ENCODE assay signal across 1 cellular context in the genomic region with DNA sequence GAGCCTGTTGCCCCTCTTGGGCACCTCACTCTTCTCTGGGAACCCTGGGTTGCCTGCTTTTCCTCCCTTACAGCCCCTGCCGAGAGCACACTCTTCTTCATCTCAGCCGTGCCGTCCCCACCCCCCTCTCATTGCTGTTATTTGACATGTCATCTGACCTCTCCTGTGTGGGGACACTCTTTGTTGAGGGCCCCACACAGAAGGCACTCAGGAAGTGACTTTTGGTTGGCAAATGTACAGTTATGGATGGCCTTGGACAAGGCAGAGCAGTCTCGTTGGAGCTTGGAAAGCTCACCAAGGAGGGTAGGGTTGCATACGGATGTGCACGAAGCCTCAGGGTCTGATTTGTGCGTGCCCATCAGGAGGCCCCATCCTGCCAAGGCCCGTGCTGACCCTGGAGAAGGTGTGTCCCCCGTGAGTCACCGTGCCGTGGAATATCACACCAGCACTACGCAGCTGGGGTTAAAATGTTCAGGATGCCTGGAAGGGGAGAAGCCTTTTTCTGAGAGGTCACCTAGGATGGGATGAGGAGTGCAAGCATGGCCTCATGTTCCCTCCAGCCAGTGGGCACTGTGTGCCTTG.
A peak's percentile ranks its signal among the peaks of the same experiment; 100 is the strongest.
TF ChIP-seq lines count a peak whose summit lies in the region.

No MANE protein-coding gene starts in this region.

TF ChIP-seq in HepG2, 621 proteins besides CTCF, POLR2A, EP300 and RAD21 (continued from another document and continues in another):
- TF ChIP-seq SOX5 (CRISPR knock-in tag; IDR thresholded peaks at IDR 0.05; ENCODE audit: borderline replicate concordance) = peak; percentile 65; the same call in 1 of the 2 replicates
- no peak for TF ChIP-seq RAD51 (IDR thresholded peaks at IDR 0.05; ENCODE audit: borderline replicate concordance)
- TF ChIP-seq, protein P1, sequence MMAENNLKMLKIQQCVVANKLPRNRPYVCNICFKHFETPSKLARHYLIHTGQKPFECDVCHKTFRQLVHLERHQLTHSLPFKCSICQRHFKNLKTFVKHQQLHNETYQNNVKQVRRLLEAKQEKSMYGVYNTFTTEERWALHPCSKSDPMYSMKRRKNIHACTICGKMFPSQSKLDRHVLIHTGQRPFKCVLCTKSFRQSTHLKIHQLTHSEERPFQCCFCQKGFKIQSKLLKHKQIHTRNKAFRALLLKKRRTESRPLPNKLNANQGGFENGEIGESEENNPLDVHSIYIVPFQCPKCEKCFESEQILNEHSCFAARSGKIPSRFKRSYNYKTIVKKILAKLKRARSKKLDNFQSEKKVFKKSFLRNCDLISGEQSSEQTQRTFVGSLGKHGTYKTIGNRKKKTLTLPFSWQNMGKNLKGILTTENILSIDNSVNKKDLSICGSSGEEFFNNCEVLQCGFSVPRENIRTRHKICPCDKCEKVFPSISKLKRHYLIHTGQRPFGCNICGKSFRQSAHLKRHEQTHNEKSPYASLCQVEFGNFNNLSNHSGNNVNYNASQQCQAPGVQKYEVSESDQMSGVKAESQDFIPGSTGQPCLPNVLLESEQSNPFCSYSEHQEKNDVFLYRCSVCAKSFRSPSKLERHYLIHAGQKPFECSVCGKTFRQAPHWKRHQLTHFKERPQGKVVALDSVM (CRISPR knock-in tag; IDR thresholded peaks at IDR 0.05) = no peak
- TF ChIP-seq MIXL1 (CRISPR knock-in tag; IDR thresholded peaks at IDR 0.05) = no peak
- TF ChIP-seq ZNF382 (CRISPR knock-in tag; IDR thresholded peaks at IDR 0.05; ENCODE audit: borderline replicate concordance) = no peak
- no peak for TF ChIP-seq ZNF33A (CRISPR knock-in tag; IDR thresholded peaks at IDR 0.05; ENCODE audit: borderline replicate concordance)
- TF ChIP-seq, protein P2, sequence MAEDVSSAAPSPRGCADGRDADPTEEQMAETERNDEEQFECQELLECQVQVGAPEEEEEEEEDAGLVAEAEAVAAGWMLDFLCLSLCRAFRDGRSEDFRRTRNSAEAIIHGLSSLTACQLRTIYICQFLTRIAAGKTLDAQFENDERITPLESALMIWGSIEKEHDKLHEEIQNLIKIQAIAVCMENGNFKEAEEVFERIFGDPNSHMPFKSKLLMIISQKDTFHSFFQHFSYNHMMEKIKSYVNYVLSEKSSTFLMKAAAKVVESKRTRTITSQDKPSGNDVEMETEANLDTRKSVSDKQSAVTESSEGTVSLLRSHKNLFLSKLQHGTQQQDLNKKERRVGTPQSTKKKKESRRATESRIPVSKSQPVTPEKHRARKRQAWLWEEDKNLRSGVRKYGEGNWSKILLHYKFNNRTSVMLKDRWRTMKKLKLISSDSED (CRISPR knock-in tag; IDR thresholded peaks at IDR 0.05) = no peak
- TF ChIP-seq ZNF274 (CRISPR knock-in tag; IDR thresholded peaks at IDR 0.05) = no peak
- TF ChIP-seq HNRNPL (IDR thresholded peaks at IDR 0.05; ENCODE audit: low read depth, low read length) = no peak
- TF ChIP-seq PPARG (CRISPR knock-in tag; conservative IDR thresholded peaks at IDR 0.05) = 0 out of 2 replicates have a peak, but pooled peaks have one; percentile 39
- peak; percentile 69 for TF ChIP-seq HNF4A (CRISPR knock-in tag; IDR thresholded peaks at IDR 0.05)
- TF ChIP-seq, protein P3, sequence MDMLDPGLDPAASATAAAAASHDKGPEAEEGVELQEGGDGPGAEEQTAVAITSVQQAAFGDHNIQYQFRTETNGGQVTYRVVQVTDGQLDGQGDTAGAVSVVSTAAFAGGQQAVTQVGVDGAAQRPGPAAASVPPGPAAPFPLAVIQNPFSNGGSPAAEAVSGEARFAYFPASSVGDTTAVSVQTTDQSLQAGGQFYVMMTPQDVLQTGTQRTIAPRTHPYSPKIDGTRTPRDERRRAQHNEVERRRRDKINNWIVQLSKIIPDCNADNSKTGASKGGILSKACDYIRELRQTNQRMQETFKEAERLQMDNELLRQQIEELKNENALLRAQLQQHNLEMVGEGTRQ (IDR thresholded peaks at IDR 0.05; ENCODE audit: low read depth, low read length) = no peak
- TF ChIP-seq, protein P3 (CRISPR knock-in tag; IDR thresholded peaks at IDR 0.05; ENCODE audit: borderline replicate concordance) = no peak
- no peak for TF ChIP-seq ZNF839 (CRISPR knock-in tag; IDR thresholded peaks at IDR 0.05; ENCODE audit: borderline replicate concordance)
- no peak for TF ChIP-seq NFIC (IDR thresholded peaks at IDR 0.05; ENCODE audit: low read length)
- no peak for TF ChIP-seq ZNF652 (CRISPR knock-in tag; IDR thresholded peaks at IDR 0.05; ENCODE audit: borderline replicate concordance, low read depth)
- TF ChIP-seq GLI4 (CRISPR knock-in tag; IDR thresholded peaks at IDR 0.05; ENCODE audit: borderline replicate concordance) = no peak
- TF ChIP-seq CHD4 (IDR thresholded peaks at IDR 0.05; ENCODE audit: borderline replicate concordance, low read length) = no peak
- TF ChIP-seq, protein P4, sequence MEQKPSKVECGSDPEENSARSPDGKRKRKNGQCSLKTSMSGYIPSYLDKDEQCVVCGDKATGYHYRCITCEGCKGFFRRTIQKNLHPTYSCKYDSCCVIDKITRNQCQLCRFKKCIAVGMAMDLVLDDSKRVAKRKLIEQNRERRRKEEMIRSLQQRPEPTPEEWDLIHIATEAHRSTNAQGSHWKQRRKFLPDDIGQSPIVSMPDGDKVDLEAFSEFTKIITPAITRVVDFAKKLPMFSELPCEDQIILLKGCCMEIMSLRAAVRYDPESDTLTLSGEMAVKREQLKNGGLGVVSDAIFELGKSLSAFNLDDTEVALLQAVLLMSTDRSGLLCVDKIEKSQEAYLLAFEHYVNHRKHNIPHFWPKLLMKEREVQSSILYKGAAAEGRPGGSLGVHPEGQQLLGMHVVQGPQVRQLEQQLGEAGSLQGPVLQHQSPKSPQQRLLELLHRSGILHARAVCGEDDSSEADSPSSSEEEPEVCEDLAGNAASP (CRISPR knock-in tag; IDR thresholded peaks at IDR 0.05; ENCODE audit: borderline replicate concordance) = peak; percentile 60; the same call in 1 of the 2 replicates
- TF ChIP-seq ZNF232 (CRISPR knock-in tag; IDR thresholded peaks at IDR 0.05; ENCODE audit: borderline replicate concordance) = no peak
- TF ChIP-seq RXRA (CRISPR knock-in tag; IDR thresholded peaks at IDR 0.05) = no peak; the same call in 1 of the 2 replicates
- TF ChIP-seq AHR (CRISPR knock-in tag; IDR thresholded peaks at IDR 0.05) = no peak
- TF ChIP-seq HOXA5 (CRISPR knock-in tag; IDR thresholded peaks at IDR 0.05) = no peak
- TF ChIP-seq, protein P5, sequence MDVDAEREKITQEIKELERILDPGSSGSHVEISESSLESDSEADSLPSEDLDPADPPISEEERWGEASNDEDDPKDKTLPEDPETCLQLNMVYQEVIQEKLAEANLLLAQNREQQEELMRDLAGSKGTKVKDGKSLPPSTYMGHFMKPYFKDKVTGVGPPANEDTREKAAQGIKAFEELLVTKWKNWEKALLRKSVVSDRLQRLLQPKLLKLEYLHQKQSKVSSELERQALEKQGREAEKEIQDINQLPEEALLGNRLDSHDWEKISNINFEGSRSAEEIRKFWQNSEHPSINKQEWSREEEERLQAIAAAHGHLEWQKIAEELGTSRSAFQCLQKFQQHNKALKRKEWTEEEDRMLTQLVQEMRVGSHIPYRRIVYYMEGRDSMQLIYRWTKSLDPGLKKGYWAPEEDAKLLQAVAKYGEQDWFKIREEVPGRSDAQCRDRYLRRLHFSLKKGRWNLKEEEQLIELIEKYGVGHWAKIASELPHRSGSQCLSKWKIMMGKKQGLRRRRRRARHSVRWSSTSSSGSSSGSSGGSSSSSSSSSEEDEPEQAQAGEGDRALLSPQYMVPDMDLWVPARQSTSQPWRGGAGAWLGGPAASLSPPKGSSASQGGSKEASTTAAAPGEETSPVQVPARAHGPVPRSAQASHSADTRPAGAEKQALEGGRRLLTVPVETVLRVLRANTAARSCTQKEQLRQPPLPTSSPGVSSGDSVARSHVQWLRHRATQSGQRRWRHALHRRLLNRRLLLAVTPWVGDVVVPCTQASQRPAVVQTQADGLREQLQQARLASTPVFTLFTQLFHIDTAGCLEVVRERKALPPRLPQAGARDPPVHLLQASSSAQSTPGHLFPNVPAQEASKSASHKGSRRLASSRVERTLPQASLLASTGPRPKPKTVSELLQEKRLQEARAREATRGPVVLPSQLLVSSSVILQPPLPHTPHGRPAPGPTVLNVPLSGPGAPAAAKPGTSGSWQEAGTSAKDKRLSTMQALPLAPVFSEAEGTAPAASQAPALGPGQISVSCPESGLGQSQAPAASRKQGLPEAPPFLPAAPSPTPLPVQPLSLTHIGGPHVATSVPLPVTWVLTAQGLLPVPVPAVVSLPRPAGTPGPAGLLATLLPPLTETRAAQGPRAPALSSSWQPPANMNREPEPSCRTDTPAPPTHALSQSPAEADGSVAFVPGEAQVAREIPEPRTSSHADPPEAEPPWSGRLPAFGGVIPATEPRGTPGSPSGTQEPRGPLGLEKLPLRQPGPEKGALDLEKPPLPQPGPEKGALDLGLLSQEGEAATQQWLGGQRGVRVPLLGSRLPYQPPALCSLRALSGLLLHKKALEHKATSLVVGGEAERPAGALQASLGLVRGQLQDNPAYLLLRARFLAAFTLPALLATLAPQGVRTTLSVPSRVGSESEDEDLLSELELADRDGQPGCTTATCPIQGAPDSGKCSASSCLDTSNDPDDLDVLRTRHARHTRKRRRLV (CRISPR knock-in tag; IDR thresholded peaks at IDR 0.05) = no peak
- TF ChIP-seq PRPF4 (IDR thresholded peaks at IDR 0.05; ENCODE audit: low read depth, low read length, poor library complexity, severe bottlenecking) = no peak
- TF ChIP-seq, protein P6, sequence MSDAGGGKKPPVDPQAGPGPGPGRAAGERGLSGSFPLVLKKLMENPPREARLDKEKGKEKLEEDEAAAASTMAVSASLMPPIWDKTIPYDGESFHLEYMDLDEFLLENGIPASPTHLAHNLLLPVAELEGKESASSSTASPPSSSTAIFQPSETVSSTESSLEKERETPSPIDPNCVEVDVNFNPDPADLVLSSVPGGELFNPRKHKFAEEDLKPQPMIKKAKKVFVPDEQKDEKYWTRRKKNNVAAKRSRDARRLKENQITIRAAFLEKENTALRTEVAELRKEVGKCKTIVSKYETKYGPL (CRISPR knock-in tag; IDR thresholded peaks at IDR 0.05) = no peak
- TF ChIP-seq REXO4 (CRISPR knock-in tag; IDR thresholded peaks at IDR 0.05; ENCODE audit: borderline replicate concordance) = no peak
- no peak for TF ChIP-seq JUN (CRISPR knock-in tag; IDR thresholded peaks at IDR 0.05)
- TF ChIP-seq, protein P7, sequence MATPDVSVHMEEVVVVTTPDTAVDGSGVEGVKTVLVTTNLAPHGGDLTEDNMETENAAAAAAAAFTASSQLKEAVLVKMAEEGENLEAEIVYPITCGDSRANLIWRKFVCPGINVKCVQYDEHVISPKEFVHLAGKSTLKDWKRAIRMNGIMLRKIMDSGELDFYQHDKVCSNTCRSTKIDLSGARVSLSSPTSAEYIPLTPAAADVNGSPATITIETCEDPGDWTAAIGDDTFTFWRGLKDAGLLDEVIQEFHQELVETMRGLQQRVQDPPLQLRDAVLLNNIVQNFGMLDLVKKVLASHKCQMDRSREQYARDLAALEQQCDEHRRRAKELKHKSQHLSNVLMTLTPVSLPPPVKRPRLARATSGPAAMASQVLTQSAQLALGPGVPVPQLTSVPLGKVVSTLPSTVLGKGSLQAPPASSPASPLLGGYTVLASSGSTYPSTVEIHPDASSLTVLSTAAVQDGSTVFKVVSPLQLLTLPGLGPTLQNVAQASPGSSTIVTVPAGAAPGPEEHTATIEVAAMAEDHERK (CRISPR knock-in tag; IDR thresholded peaks at IDR 0.05; ENCODE audit: low read depth) = no peak
- TF ChIP-seq, protein P8, sequence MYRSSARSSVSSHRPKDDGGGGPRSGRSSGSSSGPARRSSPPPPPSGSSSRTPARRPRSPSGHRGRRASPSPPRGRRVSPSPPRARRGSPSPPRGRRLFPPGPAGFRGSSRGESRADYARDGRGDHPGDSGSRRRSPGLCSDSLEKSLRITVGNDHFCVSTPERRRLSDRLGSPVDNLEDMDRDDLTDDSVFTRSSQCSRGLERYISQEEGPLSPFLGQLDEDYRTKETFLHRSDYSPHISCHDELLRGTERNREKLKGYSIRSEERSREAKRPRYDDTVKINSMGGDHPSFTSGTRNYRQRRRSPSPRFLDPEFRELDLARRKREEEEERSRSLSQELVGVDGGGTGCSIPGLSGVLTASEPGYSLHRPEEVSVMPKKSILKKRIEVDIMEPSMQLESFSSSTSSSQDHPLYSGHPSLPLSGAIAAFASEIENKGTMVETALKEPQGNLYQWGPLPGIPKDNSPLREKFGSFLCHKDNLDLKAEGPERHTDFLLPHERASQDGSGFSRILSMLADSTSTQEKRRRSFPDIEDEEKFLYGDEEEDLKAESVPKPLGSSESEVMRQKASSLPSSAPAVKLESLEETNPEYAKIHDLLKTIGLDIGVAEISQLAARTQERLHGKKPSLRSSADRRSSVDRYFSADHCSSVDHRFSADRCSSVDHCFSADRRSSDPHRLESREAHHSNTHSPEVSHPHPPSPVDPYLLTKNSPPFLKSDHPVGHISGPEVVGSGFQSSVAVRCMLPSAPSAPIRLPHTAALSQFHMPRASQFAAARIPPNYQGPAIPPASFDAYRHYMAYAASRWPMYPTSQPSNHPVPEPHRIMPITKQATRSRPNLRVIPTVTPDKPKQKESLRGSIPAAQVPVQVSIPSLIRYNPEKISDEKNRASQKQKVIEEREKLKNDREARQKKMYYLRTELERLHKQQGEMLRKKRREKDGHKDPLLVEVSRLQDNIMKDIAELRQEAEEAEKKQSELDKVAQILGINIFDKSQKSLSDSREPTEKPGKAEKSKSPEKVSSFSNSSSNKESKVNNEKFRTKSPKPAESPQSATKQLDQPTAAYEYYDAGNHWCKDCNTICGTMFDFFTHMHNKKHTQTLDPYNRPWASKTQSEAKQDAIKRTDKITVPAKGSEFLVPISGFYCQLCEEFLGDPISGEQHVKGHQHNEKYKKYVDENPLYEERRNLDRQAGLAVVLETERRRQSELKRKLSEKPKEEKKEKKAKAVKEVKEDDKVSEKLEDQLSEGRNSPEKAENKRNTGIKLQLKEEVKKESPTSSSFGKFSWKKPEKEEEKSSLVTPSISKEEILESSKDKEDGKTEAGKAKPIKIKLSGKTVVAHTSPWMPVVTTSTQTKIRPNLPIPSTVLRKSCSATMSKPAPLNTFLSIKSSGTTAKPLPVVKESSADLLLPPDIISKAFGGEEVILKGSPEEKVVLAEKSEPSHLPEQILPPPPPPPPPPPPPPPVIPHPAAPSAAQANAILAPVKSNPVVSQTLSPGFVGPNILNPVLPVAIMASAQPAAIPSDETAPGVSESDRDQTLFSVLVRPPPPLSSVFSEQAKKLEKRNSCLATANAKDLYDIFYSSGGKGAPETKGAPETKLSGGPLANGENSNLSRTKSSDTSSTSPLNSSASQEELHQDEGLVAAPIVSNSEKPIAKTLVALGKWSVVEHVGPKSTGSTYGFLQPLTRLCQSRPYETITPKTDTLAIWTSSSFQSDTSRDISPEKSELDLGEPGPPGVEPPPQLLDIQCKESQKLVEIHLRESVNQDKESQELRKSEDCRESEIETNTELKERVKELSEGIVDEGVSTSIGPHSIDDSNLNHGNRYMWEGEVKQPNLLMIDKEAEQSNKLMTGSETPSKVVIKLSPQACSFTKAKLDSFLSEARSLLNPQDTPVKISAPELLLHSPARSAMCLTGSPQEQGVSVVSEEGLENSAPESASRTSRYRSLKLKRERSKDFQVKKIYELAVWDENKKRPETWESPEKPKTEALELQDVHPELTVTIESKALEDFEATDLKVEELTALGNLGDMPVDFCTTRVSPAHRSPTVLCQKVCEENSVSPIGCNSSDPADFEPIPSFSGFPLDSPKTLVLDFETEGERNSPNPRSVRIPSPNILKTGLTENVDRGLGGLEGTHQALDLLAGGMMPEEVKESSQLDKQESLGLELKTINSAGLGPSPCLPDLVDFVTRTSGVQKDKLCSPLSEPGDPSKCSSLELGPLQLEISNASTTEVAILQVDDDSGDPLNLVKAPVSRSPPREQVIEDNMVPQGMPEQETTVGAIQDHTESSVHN (CRISPR knock-in tag; IDR thresholded peaks at IDR 0.05) = no peak
- TF ChIP-seq NR2F6 (IDR thresholded peaks at IDR 0.05) = peak; percentile 63
- peak; percentile 73 for TF ChIP-seq NR2F6 (CRISPR knock-in tag; IDR thresholded peaks at IDR 0.05)
